In the genomic region with DNA sequence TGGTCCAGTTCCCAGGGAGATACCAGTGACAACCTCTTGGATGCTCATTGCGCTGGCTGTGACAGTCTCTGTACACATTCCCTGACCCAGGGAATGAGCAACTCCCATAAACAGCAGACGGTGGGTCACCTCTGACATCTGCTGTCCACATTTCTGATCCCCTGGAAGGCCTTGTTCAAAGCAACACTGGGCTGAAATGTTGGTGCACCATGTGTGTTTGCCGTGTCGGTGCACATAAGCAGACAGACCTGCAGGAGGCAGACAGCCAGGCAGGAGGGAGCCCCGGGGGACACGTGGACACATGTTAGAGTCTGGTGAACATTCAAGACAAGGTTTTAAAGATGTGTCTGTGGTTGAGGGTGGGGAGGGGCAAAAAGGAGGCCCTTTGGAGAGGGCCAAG, we compare ENCODE assay signal across 13 cellular contexts.
DNase-seq lines count a peak whose midpoint lies in the region; ATAC-seq and TF ChIP-seq lines count a peak whose summit lies in the region.
"Had no signal": no experiment of that assay in that cellular context is flagged by ENCODE, and none has a peak within 500 bp of the region (broad histone marks: within the 10 kb centered on the region; RNA-seq: fewer than 3 reads in every experiment).

No MANE protein-coding gene starts in this region.

- ATAC-seq in SK-N-SH treated with all-trans-retinoic acid at 6 μM for 48 hours (peak; percentile 10; the same call in 1 of the 3 replicates), HG03139 (IDR thresholded peaks at IDR 0.05; ENCODE audit: unreplicated experiment) (no peak), sciatic nerve (no peak)
- ATAC-seq: naive thymus-derived CD4-positive, alpha-beta T cell had no signal

- peaks cover 27% of the 10 kb centered on the region for H3K4me1 Mint-ChIP-seq in glutamatergic neuron (ENCODE audit: low read depth, unreplicated experiment)

- H3K9me3 ChIP-seq in BE2C (no peaks in the 10 kb centered on the region), testis (no peaks in the 10 kb centered on the region)
- H3K9me3 ChIP-seq: HAP-1 had no signal

- POLR2A ChIA-PET in HEK293T (lab: Yijun Ruan, JAX), result no interaction called here

- peaks cover 14% of the 10 kb centered on the region for H3K9me3 Mint-ChIP-seq in glutamatergic neuron (ENCODE audit: unreplicated experiment)

- peak; percentile 71 for TF ChIP-seq CTCF in BE2C (IDR thresholded peaks at IDR 0.05; ENCODE audit: low read depth, low read length)
- TF ChIP-seq CTCF in glutamatergic neuron (IDR thresholded peaks at IDR 0.05; ENCODE audit: partially characterized antibody, unreplicated experiment), result peak; percentile 42
- no peak for TF ChIP-seq CTCF in testis (IDR thresholded peaks at IDR 0.05)

- 52 to 76% methylated on average over 6 of the region's 6 CpGs for WGBS in testis, 2 donors

- peak overlapping the region; percentile 56 for H3K27ac Mint-ChIP-seq in glutamatergic neuron (ENCODE audit: unreplicated experiment)
- H3K27ac Mint-ChIP-seq: B cell; naive thymus-derived CD4-positive, alpha-beta T cell had no signal

- no peak overlapping the region for H3K27ac ChIP-seq in testis

- DNase-seq in BE2C (peak; percentile 83), HEK293T (ENCODE audit: extremely low spot score) (peak; percentile 46), glutamatergic neuron (peak; percentile 85), NCI-H1048 (lab: John Stamatoyannopoulos, UW) (no peak), testis (no peak), sciatic nerve (ENCODE audit: low spot score) (no peak)
- DNase-seq: activated CD4-positive, alpha-beta T cell treated with anti-CD3 and anti-CD28 coated beads for 4 hours; NCI-H146 had no signal

- CTCF ChIA-PET in HEK293T (lab: Yijun Ruan, JAX), result interaction anchor here (0.6 kb wide), 3 partner anchors 98 to 818 kb away, joined by 3 read pairs; no protein-coding TSS in a partner anchor

- H3K27me3 Mint-ChIP-seq in glutamatergic neuron (ENCODE audit: unreplicated experiment), result peaks cover 23% of the 10 kb centered on the region

- peaks cover 9% of the 10 kb centered on the region; the same call in 1 of the 2 replicates for H3K36me3 ChIP-seq in BE2C
- H3K36me3 ChIP-seq in testis (ENCODE audit: low read depth, missing control alignments), result no peaks in the 10 kb centered on the region
- H3K36me3 ChIP-seq: HAP-1 had no signal

- H3K27me3 ChIP-seq in BE2C, result no peaks in the 10 kb centered on the region
- H3K27me3 ChIP-seq in testis, result no peaks in the 10 kb centered on the region

- peak overlapping the region; percentile 15 for H3K4me3 Mint-ChIP-seq in glutamatergic neuron (ENCODE audit: unreplicated experiment)
- H3K4me3 Mint-ChIP-seq: B cell; naive thymus-derived CD4-positive, alpha-beta T cell had no signal

- intact Hi-C loops in testis (cut with DNase I; ENCODE audit: low total_unique reads), result loop anchor here (5.0 kb wide), 1 partner anchor 256 kb away; a partner anchor contains a TSS
- intact Hi-C loops in sciatic nerve (cut with DNase I), result loop anchor here (10.0 kb wide), 1 partner anchor 263 kb away; no protein-coding TSS in a partner anchor

- peaks cover 11% of the 10 kb centered on the region for H3K36me3 Mint-ChIP-seq in glutamatergic neuron (ENCODE audit: unreplicated experiment)

- peaks cover 24% of the 10 kb centered on the region for H3K4me1 ChIP-seq in BE2C
- peaks cover 13% of the 10 kb centered on the region for H3K4me1 ChIP-seq in testis
- H3K4me1 ChIP-seq: HAP-1 had no signal

- H3K4me3 ChIP-seq in BE2C (ENCODE audit: low read depth, low read length), result no peak overlapping the region
- H3K4me3 ChIP-seq in testis, result no peak overlapping the region
- H3K4me3 ChIP-seq: HAP-1 had no signal

- no peak for TF ChIP-seq POLR2A in testis (IDR thresholded peaks at IDR 0.05)

TF ChIP-seq in HEK293T, 16 proteins besides CTCF, POLR2A, EP300 and RAD21:
- no peak for TF ChIP-seq TARDBP (IDR thresholded peaks at IDR 0.05)
- no peak for TF ChIP-seq ZNF384 (IDR thresholded peaks at IDR 0.05)
- no peak for TF ChIP-seq CTBP1 (IDR thresholded peaks at IDR 0.05; ENCODE audit: borderline replicate concordance)
- TF ChIP-seq L3MBTL2 (conservative IDR thresholded peaks at IDR 0.05), result no peak
- no peak for TF ChIP-seq LEF1 (IDR thresholded peaks at IDR 0.05; ENCODE audit: borderline replicate concordance)
- TF ChIP-seq, protein P1, sequence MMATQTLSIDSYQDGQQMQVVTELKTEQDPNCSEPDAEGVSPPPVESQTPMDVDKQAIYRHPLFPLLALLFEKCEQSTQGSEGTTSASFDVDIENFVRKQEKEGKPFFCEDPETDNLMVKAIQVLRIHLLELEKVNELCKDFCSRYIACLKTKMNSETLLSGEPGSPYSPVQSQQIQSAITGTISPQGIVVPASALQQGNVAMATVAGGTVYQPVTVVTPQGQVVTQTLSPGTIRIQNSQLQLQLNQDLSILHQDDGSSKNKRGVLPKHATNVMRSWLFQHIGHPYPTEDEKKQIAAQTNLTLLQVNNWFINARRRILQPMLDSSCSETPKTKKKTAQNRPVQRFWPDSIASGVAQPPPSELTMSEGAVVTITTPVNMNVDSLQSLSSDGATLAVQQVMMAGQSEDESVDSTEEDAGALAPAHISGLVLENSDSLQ (IDR thresholded peaks at IDR 0.05), result no peak
- TF ChIP-seq FOXM1 (IDR thresholded peaks at IDR 0.05; ENCODE audit: borderline replicate concordance), result no peak
- no peak for TF ChIP-seq FOXA1 (IDR thresholded peaks at IDR 0.05)
- no peak for TF ChIP-seq FOXK2 (IDR thresholded peaks at IDR 0.05)
- no peak for TF ChIP-seq ARNT (IDR thresholded peaks at IDR 0.05)
- no peak for TF ChIP-seq SUZ12 (IDR thresholded peaks at IDR 0.05)
- no peak for TF ChIP-seq HDGF (IDR thresholded peaks at IDR 0.05; ENCODE audit: borderline replicate concordance)
- TF ChIP-seq ELF4 (IDR thresholded peaks at IDR 0.05), result no peak
- no peak for TF ChIP-seq BHLHE40 (IDR thresholded peaks at IDR 0.05; ENCODE audit: borderline replicate concordance)
- TF ChIP-seq SP1 (IDR thresholded peaks at IDR 0.05), result no peak
- TF ChIP-seq NFRKB (IDR thresholded peaks at IDR 0.05), result no peak

TF ChIP-seq in SK-N-SH treated with all-trans-retinoic acid at 6 μM for 48 hours, 23 proteins besides CTCF, POLR2A, EP300 and RAD21:
- TF ChIP-seq TCF4 (CRISPR knock-in tag; IDR thresholded peaks at IDR 0.05; ENCODE audit: borderline replicate concordance) (peak; percentile 50; the same call in 1 of the 2 replicates), TOX (CRISPR knock-in tag; IDR thresholded peaks at IDR 0.05; ENCODE audit: borderline replicate concordance) (no peak)
TF ChIP-seq in SK-N-SH treated with all-trans-retinoic acid at 6 μM for 48 hours: peak in this region for 1.

Comparison
In these comparisons a context has a peak if more than half of its experiments do, and no peak if none do; other contexts are left out.
1. DNase-seq: peak in BE2C (single experiment), HEK293T (single experiment) and glutamatergic neuron (single experiment); none in NCI-H1048 (single experiment), testis (single experiment) and sciatic nerve (single experiment).
2. CTCF ChIP-seq: peak in BE2C (single experiment) and glutamatergic neuron (single experiment); none in testis (0 of 3).